8 cellular contexts compared by ENCODE assay signal in the genomic region with DNA sequence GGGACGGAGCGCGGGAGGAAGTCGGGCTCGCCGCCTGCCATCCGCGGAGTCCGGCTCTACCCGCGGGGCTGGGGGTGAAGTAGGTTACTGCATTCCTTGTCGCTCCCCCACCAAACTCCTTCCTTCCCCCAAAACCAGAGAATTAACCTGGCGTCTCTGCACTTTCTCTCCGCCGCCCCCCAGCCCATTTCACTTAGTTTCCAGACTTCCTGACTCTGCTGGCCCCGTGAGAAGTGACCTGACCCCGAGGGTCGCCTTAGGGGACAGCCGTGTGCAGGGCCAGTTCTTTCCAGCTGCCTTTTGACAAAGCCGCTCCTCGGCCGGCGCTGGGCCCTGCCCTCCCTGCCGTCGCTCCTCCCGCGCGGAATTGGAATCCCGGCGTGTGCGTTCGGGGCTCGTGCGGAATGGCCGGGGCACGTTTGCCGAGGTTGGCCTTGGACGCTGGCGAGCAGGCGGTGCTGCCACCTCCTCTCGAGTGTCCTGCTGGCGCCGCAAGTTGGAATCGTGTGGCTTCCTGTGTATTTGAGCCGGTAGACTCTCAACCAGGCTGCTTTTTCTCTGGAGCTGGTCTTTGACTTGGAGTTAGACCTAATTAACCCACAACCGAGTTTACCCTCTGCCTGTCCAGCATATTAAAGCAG. TPM values are rescaled to one million over a fixed set of nuclear protein-coding genes. Genes with fewer than 3 reads are reported as not detected.
DNase-seq lines count a peak whose midpoint lies in the region; ATAC-seq and TF ChIP-seq lines count a peak whose summit lies in the region.

No MANE protein-coding gene starts in this region.

- peak overlapping the region; percentile 90 to 97 (median 93) for H3K4me3 Mint-ChIP-seq in brain

- H3K4me3 ChIP-seq in GM12875 (ENCODE audit: low read depth, low read length), result peak overlapping the region; percentile 65
- peak overlapping the region; percentile 73 for H3K4me3 ChIP-seq in iPS-18c (ENCODE audit: insufficient read depth, low read depth, low read length)

- peak overlapping the region; percentile 78 to 94 (median 87) for H3K27ac Mint-ChIP-seq in brain

- H3K4me1 Mint-ChIP-seq in brain, result peaks cover 29% of the 10 kb centered on the region

- H3K9me3 Mint-ChIP-seq in brain, result peaks cover 0 to 5% (median 4%) of the 10 kb centered on the region in 5 experiments

- intact Hi-C loops in sciatic nerve (cut with DNase I), result no loop called here

- peak; percentile 70 for DNase-seq in AG08396 (ENCODE audit: low spot score)
- peak; percentile 47 for DNase-seq in RKO (ENCODE audit: low spot score)
- peak; percentile 74 for DNase-seq in sciatic nerve (ENCODE audit: low spot score)
- DNase-seq in midbrain (lab: John Stamatoyannopoulos, UW), result no peak

- peak; percentile 17 for ATAC-seq in HG03439 (IDR thresholded peaks at IDR 0.05; ENCODE audit: unreplicated experiment)
- ATAC-seq in sciatic nerve, result peak; percentile 63

- peaks cover 47% of the 10 kb centered on the region for H3K27me3 Mint-ChIP-seq in brain

- no peaks in the 10 kb centered on the region for H3K9me3 ChIP-seq in iPS-18c (ENCODE audit: control insufficient read depth, insufficient read depth, low read length)

- H3K36me3 Mint-ChIP-seq in brain, result no peaks in the 10 kb centered on the region

- TF ChIP-seq CTCF in GM12875 (IDR thresholded peaks at IDR 0.05; ENCODE audit: borderline replicate concordance, insufficient read depth, low read depth, low read length) (no peak), brain (conservative IDR thresholded peaks at IDR 0.05) (no peak)

RNA-seq across cellular contexts. Expression of gene DCBLD1, which starts 0.7 kb away (rescaled TPM):
- 2.4 TPM for polyA plus RNA-seq in brain (ENCODE audit: insufficient read depth, low read depth, low replicate concordance)
- total RNA-seq in sciatic nerve, result 13.6 TPM

RNA-seq across cellular contexts. Expression of gene ROS1, which starts 57.4 kb away (rescaled TPM):
- polyA plus RNA-seq in brain (ENCODE audit: insufficient read depth, low read depth, low replicate concordance), result not detected
- total RNA-seq in sciatic nerve, result 0.04 TPM
